16 cellular contexts compared by ENCODE assay signal in the genomic region with DNA sequence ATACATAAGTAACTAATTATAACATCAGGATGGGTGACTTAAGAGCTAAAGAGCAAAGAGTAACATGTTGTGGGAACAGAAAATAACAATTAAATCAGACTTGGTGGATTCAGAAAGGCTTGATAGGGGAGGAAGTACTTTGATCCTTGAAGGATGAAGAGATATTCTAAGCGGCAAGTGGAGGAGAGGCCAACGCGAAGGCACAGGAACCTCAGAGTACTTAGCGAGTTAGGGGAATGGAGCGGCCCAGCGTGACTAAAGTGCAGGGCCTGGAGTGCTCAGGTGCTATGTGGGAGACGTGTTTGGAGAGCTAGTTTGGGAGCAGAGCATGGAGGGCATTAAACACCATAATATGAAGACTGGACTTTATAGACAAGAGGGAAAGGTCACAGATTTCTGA.
A peak's percentile ranks its signal among the peaks of the same experiment; 100 is the strongest.
DNase-seq lines count a peak whose midpoint lies in the region; TF ChIP-seq lines count a peak whose summit lies in the region.
"Had no signal": no experiment of that assay in that cellular context is flagged by ENCODE, and none has a peak within 500 bp of the region (broad histone marks: within the 10 kb centered on the region; RNA-seq: fewer than 3 reads in every experiment).

No MANE protein-coding gene starts in this region.

- TF ChIP-seq CTCF in epithelial cell of proximal tubule (conservative IDR thresholded peaks at IDR 0.05; ENCODE audit: low read depth, low read length) = no peak
- TF ChIP-seq CTCF in osteocyte (IDR thresholded peaks at IDR 0.05) = no peak

- peak overlapping the region in 7 of 11 experiments; percentile 1 to 51 (median 15); a peak in 13 of 22 replicates for H3K4me2 ChIP-seq in BLaER1 treated with 17β-estradiol and CSF1 and Interleukin-3, amounts not matched to agents 10 nM and 100 nM

- H3K4me1 ChIP-seq in BLaER1 treated with 17β-estradiol and CSF1 and Interleukin-3, amounts not matched to agents 10 nM and 100 nM = peaks cover 0 to 16% (median 10%) of the 10 kb centered on the region in 10 experiments; a peak in 13 of 20 replicates

- H3K4me3 ChIP-seq in BLaER1 treated with 17β-estradiol and CSF1 and Interleukin-3, amounts not matched to agents 10 nM and 100 nM = no peak overlapping the region
- no peak overlapping the region for H3K4me3 ChIP-seq in epithelial cell of proximal tubule (ENCODE audit: low read depth, low read length)

- no peaks in the 10 kb centered on the region for H3K27me3 ChIP-seq in BLaER1 treated with 17β-estradiol and CSF1 and Interleukin-3, amounts not matched to agents 10 nM and 100 nM

- H3K9ac ChIP-seq in BLaER1 treated with 17β-estradiol and CSF1 and Interleukin-3, amounts not matched to agents 10 nM and 100 nM = no peak overlapping the region

- H3K27ac Mint-ChIP-seq in osteocyte (ENCODE audit: unreplicated experiment) = no peak overlapping the region
- H3K27ac Mint-ChIP-seq: CD8-positive, alpha-beta memory T cell; H9; IgD-negative memory B cell had no signal

- H3K9me3 Mint-ChIP-seq in osteocyte (ENCODE audit: unreplicated experiment) = no peaks in the 10 kb centered on the region
- H3K9me3 Mint-ChIP-seq: CD8-positive, alpha-beta memory T cell; H9; IgD-negative memory B cell had no signal

- no peaks in the 10 kb centered on the region for H3K4me1 Mint-ChIP-seq in osteocyte (ENCODE audit: unreplicated experiment)
- H3K4me1 Mint-ChIP-seq: CD4-positive, CD25-positive, alpha-beta regulatory T cell; CD8-positive, alpha-beta memory T cell; IgD-negative memory B cell had no signal

- no peaks in the 10 kb centered on the region for H3K27me3 Mint-ChIP-seq in osteocyte (ENCODE audit: unreplicated experiment)
- H3K27me3 Mint-ChIP-seq: CD4-positive, CD25-positive, alpha-beta regulatory T cell had no signal

- no peak overlapping the region for H3K27ac ChIP-seq in BLaER1 treated with 17β-estradiol and CSF1 and Interleukin-3, amounts not matched to agents 10 nM and 100 nM

- DNase-seq in epithelial cell of proximal tubule (ENCODE audit: low read depth) = peak; percentile 32
- DNase-seq in osteocyte (ENCODE audit: extremely low spot score, unreplicated experiment) = peak; percentile 48
- DNase-seq in DMS153 treated with DMSO at 0.1 percent for 48 hours (lab: John Stamatoyannopoulos, UW; ENCODE audit: unreplicated experiment) = no peak
- no peak for DNase-seq in NCI-H2107 (lab: John Stamatoyannopoulos, UW)
- no peak for DNase-seq in T1000 (lab: John Stamatoyannopoulos, UW)
- DNase-seq in NCI-H2227 treated with DMSO at 0.1 percent for 48 hours (lab: John Stamatoyannopoulos, UW) = no peak
- DNase-seq: 8988T; C1 segment of cervical spinal cord; CD4-positive, CD25-positive, alpha-beta regulatory T cell; CD8-positive, alpha-beta memory T cell; COR-L47; DMS 273 treated with DMSO at 0.1 percent for 48 hours; GOT3; H9 had no signal

- peaks cover 0 to 19% (median 9%) of the 10 kb centered on the region in 11 experiments; a peak in 11 of 22 replicates for H3K9me3 ChIP-seq in BLaER1 treated with 17β-estradiol and CSF1 and Interleukin-3, amounts not matched to agents 10 nM and 100 nM (replicated peaks in 1 of 11)

- H3K36me3 ChIP-seq in BLaER1 treated with 17β-estradiol and CSF1 and Interleukin-3, amounts not matched to agents 10 nM and 100 nM = no peaks in the 10 kb centered on the region

- H3K4me3 Mint-ChIP-seq in osteocyte (ENCODE audit: unreplicated experiment) = no peak overlapping the region
- H3K4me3 Mint-ChIP-seq: CD4-positive, CD25-positive, alpha-beta regulatory T cell; CD8-positive, alpha-beta memory T cell; H9; IgD-negative memory B cell had no signal

- no peaks in the 10 kb centered on the region for H4K20me1 ChIP-seq in BLaER1 treated with 17β-estradiol and CSF1 and Interleukin-3, amounts not matched to agents 10 nM and 100 nM

- H3K36me3 Mint-ChIP-seq in osteocyte (ENCODE audit: unreplicated experiment) = no peaks in the 10 kb centered on the region

Comparison
In these comparisons a context has a peak if more than half of its experiments do, and no peak if none do; other contexts are left out.
1. DNase-seq: peak in epithelial cell of proximal tubule (single experiment) and osteocyte (single experiment); none in DMS153 treated with DMSO at 0.1 percent for 48 hours (single experiment), NCI-H2107 (single experiment), T1000 (single experiment) and NCI-H2227 treated with DMSO at 0.1 percent for 48 hours (single experiment).